ENCODE assay signal across 9 cellular contexts in genomic region chr14:55053018-55053417, GRCh38. TPM values are rescaled to one million over a fixed set of nuclear protein-coding genes. Genes with fewer than 3 reads are reported as not detected.
DNase-seq lines count a peak whose midpoint lies in the region; ATAC-seq and TF ChIP-seq lines count a peak whose summit lies in the region.
"Had no signal": no experiment of that assay in that cellular context is flagged by ENCODE, and none has a peak within 500 bp of the region (broad histone marks: within the 10 kb centered on the region; RNA-seq: fewer than 3 reads in every experiment).

No MANE protein-coding gene starts in this region.

- H3K79me2 ChIP-seq in SK-N-SH (ENCODE audit: insufficient read depth) = peaks cover 61% of the 10 kb centered on the region

- H3K4me3 Mint-ChIP-seq in activated T-helper 17 cell treated with anti-CD3 and anti-CD28 coated beads, Interleukin-2, amount 50 U/mL, for 72 hours = peak overlapping the region; percentile 94
- H3K4me3 Mint-ChIP-seq in stimulated activated naive CD8-positive, alpha-beta T cell treated with anti-CD3 and anti-CD28 coated beads, Interleukin-15, amount 100 ng/mL, for 72 hours = peak overlapping the region; percentile 90 to 96

- H3K4me3 ChIP-seq in SK-N-SH (ENCODE audit: low read depth in 2 of 2, low read length in 1 of 2) (peak overlapping the region; percentile 93 to 98), iPS-18a (ENCODE audit: low read length) (peak overlapping the region; percentile 99)

- no peaks in the 10 kb centered on the region for H3K9me2 ChIP-seq in SK-N-SH

- H3K27me3 Mint-ChIP-seq in activated T-helper 17 cell treated with anti-CD3 and anti-CD28 coated beads, Interleukin-2, amount 50 U/mL, for 72 hours = no peaks in the 10 kb centered on the region
- no peaks in the 10 kb centered on the region for H3K27me3 Mint-ChIP-seq in stimulated activated naive CD8-positive, alpha-beta T cell treated with anti-CD3 and anti-CD28 coated beads, Interleukin-15, amount 100 ng/mL, for 72 hours

- H3K27me3 ChIP-seq in SK-N-SH (ENCODE audit: insufficient read depth) (no peaks in the 10 kb centered on the region), iPS-18a (ENCODE audit: control insufficient read depth, insufficient read depth, low read length) (no peaks in the 10 kb centered on the region)

- peaks cover 46% of the 10 kb centered on the region for H4K20me1 ChIP-seq in SK-N-SH (ENCODE audit: insufficient read depth)

- H3K9me3 Mint-ChIP-seq in activated T-helper 17 cell treated with anti-CD3 and anti-CD28 coated beads, Interleukin-2, amount 50 U/mL, for 72 hours = no peaks in the 10 kb centered on the region
- H3K9me3 Mint-ChIP-seq in stimulated activated naive CD8-positive, alpha-beta T cell treated with anti-CD3 and anti-CD28 coated beads, Interleukin-15, amount 100 ng/mL, for 72 hours = no peaks in the 10 kb centered on the region

- no peak for TF ChIP-seq EP300 in SK-N-SH (IDR thresholded peaks at IDR 0.05; ENCODE audit: borderline replicate concordance in 1 of 2, low read depth in 1 of 2, low read length in 1 of 2)

- ATAC-seq in SK-N-SH treated with all-trans-retinoic acid at 6 μM for 48 hours (no peak), HG03521 (IDR thresholded peaks at IDR 0.05; ENCODE audit: unreplicated experiment) (no peak)
- ATAC-seq in activated T-helper 17 cell treated with anti-CD3 and anti-CD28 coated beads, Interleukin-2, amount 50 U/mL, for 72 hours (replicated peaks) = no peak
- ATAC-seq in stimulated activated naive CD8-positive, alpha-beta T cell treated with anti-CD3 and anti-CD28 coated beads, Interleukin-15, amount 100 ng/mL, for 72 hours = no peak

- peaks cover 24% of the 10 kb centered on the region for H3F3A ChIP-seq in SK-N-SH (replicated peaks; ENCODE audit: insufficient read depth)

- CTCF ChIA-PET in SK-N-SH (lab: Yijun Ruan, JAX) = interaction anchor here (0.8 to 3.4 kb wide), 5 partner anchors 9 to 130 kb away, joined by 3 to 40 read pairs (median 3); partner anchors contain the start of genes SOCS4 and WDHD1

- peak overlapping the region; percentile 98 to 100; a peak in 3 of 4 replicates for H3K27ac ChIP-seq in SK-N-SH (ENCODE audit: low read depth in 2 of 2, low read length in 1 of 2)
- peak overlapping the region; percentile 19 for H3K27ac ChIP-seq in iPS-18a (ENCODE audit: low read length)

- H2AFZ ChIP-seq in SK-N-SH (ENCODE audit: low read depth) = no peak overlapping the region

- peaks cover 61% of the 10 kb centered on the region for H3K36me3 Mint-ChIP-seq in activated T-helper 17 cell treated with anti-CD3 and anti-CD28 coated beads, Interleukin-2, amount 50 U/mL, for 72 hours (ENCODE audit: low read depth)

- TF ChIP-seq RAD21 in SK-N-SH (IDR thresholded peaks at IDR 0.05; ENCODE audit: low read length) = no peak

- DNase-seq in SK-N-SH = no peak
- no peak for DNase-seq in stimulated activated naive CD8-positive, alpha-beta T cell treated with anti-CD3 and anti-CD28 coated beads, Interleukin-15, amount 100 ng/mL, for 72 hours
- no peak for DNase-seq in GM13976 (ENCODE audit: low spot score)
- no peak for DNase-seq in OCI-M1 (lab: John Stamatoyannopoulos, UW)
- DNase-seq: central memory CD4-positive, alpha-beta T cell had no signal

- TF ChIP-seq CTCF in SK-N-SH (IDR thresholded peaks at IDR 0.05) (no peak), GM13976 (IDR thresholded peaks at IDR 0.05; ENCODE audit: borderline replicate concordance, control extremely low read depth, extremely low read depth, insufficient read depth, missing control alignments) (no peak)

- POLR2A ChIA-PET in SK-N-SH (lab: Yijun Ruan, JAX) = interaction anchor here (1.0 kb wide), 1 partner anchor 108 kb away, joined by 3 read pairs; no protein-coding TSS in a partner anchor

- in situ Hi-C loops in GM13976 (cut with MboI; ENCODE audit: low sequenced_read_pairs, unreplicated experiment) = no loop called here

- 52% methylated on average over 6 of the region's 6 CpGs for WGBS in SK-N-SH (ENCODE audit: low lambda C conversion rate)

- peaks cover 7 to 19% of the 10 kb centered on the region in 2 experiments; a peak in 3 of 4 replicates for H3K4me1 ChIP-seq in SK-N-SH (ENCODE audit: control insufficient read depth in 1 of 2, insufficient read depth in 2 of 2, low read depth in 1 of 2, low read length in 1 of 2)
- peaks cover 8% of the 10 kb centered on the region for H3K4me1 ChIP-seq in iPS-18a (ENCODE audit: control insufficient read depth, low read depth, low read length)

- peak overlapping the region; percentile 89 for H3K4me2 ChIP-seq in SK-N-SH

- H3K9me3 ChIP-seq in SK-N-SH = no peaks in the 10 kb centered on the region
- H3K9me3 ChIP-seq in iPS-18a (ENCODE audit: control insufficient read depth, low read depth, low read length) = no peaks in the 10 kb centered on the region

- H3K9ac ChIP-seq in SK-N-SH = peak overlapping the region; percentile 100
- peak overlapping the region; percentile 100 for H3K9ac ChIP-seq in iPS-18a (ENCODE audit: low read length)

- H3K36me3 ChIP-seq in SK-N-SH (replicated peaks in 1 of 2; ENCODE audit: control insufficient read depth in 1 of 2, insufficient read depth in 2 of 2, low read length in 1 of 2) (peaks cover 20 to 46% of the 10 kb centered on the region in 2 experiments), iPS-18a (ENCODE audit: control insufficient read depth, low read depth, low read length) (peaks cover 7% of the 10 kb centered on the region)

- H3K4me1 Mint-ChIP-seq in activated T-helper 17 cell treated with anti-CD3 and anti-CD28 coated beads, Interleukin-2, amount 50 U/mL, for 72 hours = peaks cover 15% of the 10 kb centered on the region
- peaks cover 37% of the 10 kb centered on the region for H3K4me1 Mint-ChIP-seq in stimulated activated naive CD8-positive, alpha-beta T cell treated with anti-CD3 and anti-CD28 coated beads, Interleukin-15, amount 100 ng/mL, for 72 hours

- peak overlapping the region; percentile 97 for H3K27ac Mint-ChIP-seq in activated T-helper 17 cell treated with anti-CD3 and anti-CD28 coated beads, Interleukin-2, amount 50 U/mL, for 72 hours
- peak overlapping the region in 1 of 2 donors; percentile 77 for H3K27ac Mint-ChIP-seq in stimulated activated naive CD8-positive, alpha-beta T cell treated with anti-CD3 and anti-CD28 coated beads, Interleukin-15, amount 100 ng/mL, for 72 hours

TF ChIP-seq in SK-N-SH, 30 proteins besides CTCF, POLR2A, EP300 and RAD21 (continues in another document):
- TF ChIP-seq FOXM1 (IDR thresholded peaks at IDR 0.05; ENCODE audit: low read depth) = no peak
- TF ChIP-seq SIN3A (IDR thresholded peaks at IDR 0.05; ENCODE audit: borderline replicate concordance, low read depth, low read length) = no peak
- TF ChIP-seq TCF12 (IDR thresholded peaks at IDR 0.05) = no peak
- no peak for TF ChIP-seq PBX3 (IDR thresholded peaks at IDR 0.05)
- no peak for TF ChIP-seq JUND (IDR thresholded peaks at IDR 0.05)
- TF ChIP-seq POLR2AphosphoS5 (IDR thresholded peaks at IDR 0.05; ENCODE audit: low read depth, low read length) = no peak
- TF ChIP-seq FOXJ3 (CRISPR knock-in tag; IDR thresholded peaks at IDR 0.05) = no peak
- no peak for TF ChIP-seq NRF1 (IDR thresholded peaks at IDR 0.05; ENCODE audit: low read depth, low read length)
- TF ChIP-seq NFIC (IDR thresholded peaks at IDR 0.05; ENCODE audit: borderline replicate concordance) = no peak

TF ChIP-seq in SK-N-SH treated with all-trans-retinoic acid at 6 μM for 48 hours, 23 proteins besides CTCF, POLR2A, EP300 and RAD21 (continues in another document):
- TF ChIP-seq ZNF8 (CRISPR knock-in tag; IDR thresholded peaks at IDR 0.05) (no peak), ZFP30 (CRISPR knock-in tag; IDR thresholded peaks at IDR 0.05) (no peak), TCF4 (CRISPR knock-in tag; IDR thresholded peaks at IDR 0.05; ENCODE audit: borderline replicate concordance) (no peak), OSR1 (CRISPR knock-in tag; IDR thresholded peaks at IDR 0.05) (no peak), CSRNP3 (CRISPR knock-in tag; IDR thresholded peaks at IDR 0.05) (no peak), ZNF565 (CRISPR knock-in tag; conservative IDR thresholded peaks at IDR 0.05; ENCODE audit: low read depth) (no peak), ESRRG (CRISPR knock-in tag; IDR thresholded peaks at IDR 0.05) (no peak)

RNA-seq across cellular contexts. Expression of gene MAPK1IP1L, which starts 1.6 kb away (rescaled TPM):
- polyA plus RNA-seq in SK-N-SH (2012; rRNA removed) = 105 and 129 TPM in 2 replicates
- polyA plus RNA-seq in SK-N-SH (2012; cell fraction: cytosol; rRNA removed) = 58.3 and 77.1 TPM in 2 replicates
- 74.0 and 90.8 TPM in 2 replicates for polyA plus RNA-seq in SK-N-SH (2012; cell fraction: nucleus; rRNA removed)
- total RNA-seq in activated T-helper 17 cell treated with anti-CD3 and anti-CD28 coated beads, Interleukin-2, amount 50 U/mL, for 72 hours = 100 to 1,000 TPM; 106 to 114 TPM

RNA-seq across cellular contexts. Expression of gene SOCS4, which starts 26.0 kb away (rescaled TPM):
- polyA plus RNA-seq in SK-N-SH (2012; rRNA removed) = 2.2 and 3.2 TPM in 2 replicates
- 3.5 and 3.9 TPM in 2 replicates for polyA plus RNA-seq in SK-N-SH (2012; cell fraction: cytosol; rRNA removed)
- 2.2 and 5.0 TPM in 2 replicates for polyA plus RNA-seq in SK-N-SH (2012; cell fraction: nucleus; rRNA removed)
- total RNA-seq in activated T-helper 17 cell treated with anti-CD3 and anti-CD28 coated beads, Interleukin-2, amount 50 U/mL, for 72 hours = 10 to 100 TPM; 17.5 to 36.5 TPM

RNA-seq across cellular contexts. Expression of gene WDHD1, which starts 26.1 kb away (rescaled TPM):
- 2.9 and 3.6 TPM in 2 replicates for polyA plus RNA-seq in SK-N-SH (2012; rRNA removed)
- 4.5 and 4.9 TPM in 2 replicates for polyA plus RNA-seq in SK-N-SH (2012; cell fraction: cytosol; rRNA removed)
- 1.4 and 3.0 TPM in 2 replicates for polyA plus RNA-seq in SK-N-SH (2012; cell fraction: nucleus; rRNA removed)
- total RNA-seq in activated T-helper 17 cell treated with anti-CD3 and anti-CD28 coated beads, Interleukin-2, amount 50 U/mL, for 72 hours = 10 to 100 TPM; 39.9 to 60.0 TPM
